In genomic region chr11:17561466-17562001, GRCh38 we compare ENCODE assay signal across 19 cellular contexts. TPM values are rescaled to one million over a fixed set of nuclear protein-coding genes. Genes with fewer than 3 reads are reported as not detected.
DNase-seq lines count a peak whose midpoint lies in the region; ATAC-seq, FAIRE-seq and TF ChIP-seq lines count a peak whose summit lies in the region.
"Had no signal": no experiment of that assay in that cellular context is flagged by ENCODE, and none has a peak within 500 bp of the region (broad histone marks: within the 10 kb centered on the region; RNA-seq: fewer than 3 reads in every experiment).

No MANE protein-coding gene starts in this region.

- H3K27me3 Mint-ChIP-seq in natural killer cell treated with Interleukin-12 subunit alpha and Interleukin-12 subunit beta and Interleukin-15 and Interleukin-18, amount 100 ng/mL, for 72 hours = peaks cover 5 to 7% of the 10 kb centered on the region in 2 donors
- H3K27me3 Mint-ChIP-seq in natural killer cell (ENCODE audit: low read depth in 2 of 2) = no peaks in the 10 kb centered on the region
- H3K27me3 Mint-ChIP-seq: CD4-positive, CD25-positive, alpha-beta regulatory T cell had no signal

- H3K4me2 ChIP-seq in K562 (ENCODE audit: insufficient read depth, low read length) = no peak overlapping the region
- H3K4me2 ChIP-seq: BLaER1 treated with 17β-estradiol and CSF1 and Interleukin-3, amounts not matched to agents 10 nM and 100 nM had no signal

- peaks cover 2 to 22% of the 10 kb centered on the region in 2 experiments; a peak in 2 of 5 replicates for H3K27me3 ChIP-seq in K562 (ENCODE audit: control insufficient read depth in 2 of 2, insufficient read depth in 2 of 2, low read length in 2 of 2)
- H3K27me3 ChIP-seq in uterus = no peaks in the 10 kb centered on the region
- H3K27me3 ChIP-seq: BLaER1 treated with 17β-estradiol and CSF1 and Interleukin-3, amounts not matched to agents 10 nM and 100 nM had no signal

- TF ChIP-seq POLR2A in K562 (conservative IDR thresholded peaks at IDR 0.05) = no peak
- no peak for TF ChIP-seq POLR2A in uterus (IDR thresholded peaks at IDR 0.05)

- no peaks in the 10 kb centered on the region for H3K36me3 Mint-ChIP-seq in natural killer cell treated with Interleukin-12 subunit alpha and Interleukin-12 subunit beta and Interleukin-15 and Interleukin-18, amount 100 ng/mL, for 72 hours
- H3K36me3 Mint-ChIP-seq in natural killer cell = no peaks in the 10 kb centered on the region
- H3K36me3 Mint-ChIP-seq: CD4-positive, CD25-positive, alpha-beta regulatory T cell had no signal

- TF ChIP-seq CTCF in natural killer cell (IDR thresholded peaks at IDR 0.05) (no peak), K562 (IDR thresholded peaks at IDR 0.05 in 2 of 3, conservative IDR thresholded peaks at IDR 0.05 in 1 of 3; ENCODE audit: insufficient read depth in 2 of 3, low read depth in 1 of 3, low read length in 3 of 3) (no peak), uterus (IDR thresholded peaks at IDR 0.05) (no peak)

- no peak overlapping the region for H3K4me3 Mint-ChIP-seq in natural killer cell treated with Interleukin-12 subunit alpha and Interleukin-12 subunit beta and Interleukin-15 and Interleukin-18, amount 100 ng/mL, for 72 hours
- H3K4me3 Mint-ChIP-seq in natural killer cell = no peak overlapping the region
- H3K4me3 Mint-ChIP-seq: CD4-positive, CD25-positive, alpha-beta regulatory T cell; HFFc6 had no signal

- CTCF ChIA-PET in K562 (lab: Yijun Ruan, JAX; ENCODE audit: low intra/inter-chr PET ratio) = no interaction called here

- WGBS in K562 (ENCODE audit: insufficient coverage, low coverage, missing lambda C conversion rate) = 5% methylated on average over 9 of the region's 9 CpGs

- H3K79me2 ChIP-seq in K562 (ENCODE audit: control insufficient read depth, insufficient read depth, low read length) = no peaks in the 10 kb centered on the region

- H3K9ac ChIP-seq in K562 (ENCODE audit: insufficient read depth in 1 of 2, low read depth in 2 of 2, low read length in 2 of 2) = no peak overlapping the region
- H3K9ac ChIP-seq: BLaER1 treated with 17β-estradiol and CSF1 and Interleukin-3, amounts not matched to agents 10 nM and 100 nM had no signal

- no peak for TF ChIP-seq EP300 in K562 (IDR thresholded peaks at IDR 0.05; ENCODE audit: low read length)

- no peak overlapping the region for H2AFZ ChIP-seq in K562 (ENCODE audit: low read depth, low read length)

- intact Hi-C loops in natural killer cell (cut with micrococcal nuclease) = no loop called here
- intact Hi-C loops in K562 (cut with micrococcal nuclease) = no loop called here
- intact Hi-C loops in uterus (cut with DNase I; ENCODE audit: low total_unique reads) = no loop called here

- peak; percentile 29 for DNase-seq in natural killer cell treated with Interleukin-12 subunit alpha and Interleukin-12 subunit beta and Interleukin-15 and Interleukin-18, amount 100 ng/mL, for 72 hours (ENCODE audit: low spot score)
- DNase-seq in natural killer cell = no peak
- no peak for DNase-seq in K562 (ENCODE audit: extremely low read depth in 1 of 4, low spot score in 3 of 4)
- peak; percentile 42 for DNase-seq in islet precursor cell
- peak; percentile 31 for DNase-seq in ureter (ENCODE audit: low spot score)
- DNase-seq in uterus = no peak
- no peak for DNase-seq in NCI-H2107 treated with DMSO at 0.1 percent for 48 hours (lab: John Stamatoyannopoulos, UW; ENCODE audit: unreplicated experiment)
- DNase-seq in SHP77 (lab: John Stamatoyannopoulos, UW) = no peak
- DNase-seq: ACHN; CD4-positive, CD25-positive, alpha-beta regulatory T cell; DMS53; GF-D8; HCEC 1CT; HFFc6 had no signal

- H3K4me3 ChIP-seq in K562 = no peak overlapping the region
- H3K4me3 ChIP-seq in uterus = no peak overlapping the region
- H3K4me3 ChIP-seq: BLaER1 treated with 17β-estradiol and CSF1 and Interleukin-3, amounts not matched to agents 10 nM and 100 nM had no signal

- no peaks in the 10 kb centered on the region for H3K4me1 Mint-ChIP-seq in natural killer cell treated with Interleukin-12 subunit alpha and Interleukin-12 subunit beta and Interleukin-15 and Interleukin-18, amount 100 ng/mL, for 72 hours (ENCODE audit: low read depth in 2 of 2)
- peaks cover 0 to 5% of the 10 kb centered on the region in 2 donors for H3K4me1 Mint-ChIP-seq in natural killer cell
- H3K4me1 Mint-ChIP-seq: CD4-positive, CD25-positive, alpha-beta regulatory T cell had no signal

- H3K9me3 ChIP-seq in K562 (replicated peaks; ENCODE audit: control insufficient read depth, insufficient read depth, low read depth, low read length) (no peaks in the 10 kb centered on the region), uterus (no peaks in the 10 kb centered on the region)
- H3K9me3 ChIP-seq: BLaER1 treated with 17β-estradiol and CSF1 and Interleukin-3, amounts not matched to agents 10 nM and 100 nM had no signal

- no TSS peak for BruUV-seq in K562 (replicated peaks; lab: Mats Ljungman, UMichigan)

- H4K20me1 ChIP-seq in K562 (replicated peaks; ENCODE audit: control insufficient read depth, insufficient read depth, low read length) = peaks cover 6% of the 10 kb centered on the region; the same call in 1 of the 2 replicates
- H4K20me1 ChIP-seq: BLaER1 treated with 17β-estradiol and CSF1 and Interleukin-3, amounts not matched to agents 10 nM and 100 nM had no signal

- POLR2A ChIA-PET in K562 (lab: Yijun Ruan, JAX) = no interaction called here

- H3K36me3 ChIP-seq in K562 (ENCODE audit: control insufficient read depth, insufficient read depth, low read length) = no peaks in the 10 kb centered on the region
- no peaks in the 10 kb centered on the region for H3K36me3 ChIP-seq in uterus
- H3K36me3 ChIP-seq: BLaER1 treated with 17β-estradiol and CSF1 and Interleukin-3, amounts not matched to agents 10 nM and 100 nM had no signal

- H3K9me3 Mint-ChIP-seq in natural killer cell treated with Interleukin-12 subunit alpha and Interleukin-12 subunit beta and Interleukin-15 and Interleukin-18, amount 100 ng/mL, for 72 hours = no peaks in the 10 kb centered on the region
- no peaks in the 10 kb centered on the region for H3K9me3 Mint-ChIP-seq in natural killer cell
- H3K9me3 Mint-ChIP-seq: HFFc6 had no signal

- H3K9me1 ChIP-seq in K562 (ENCODE audit: control insufficient read depth, insufficient read depth, low read length) = no peaks in the 10 kb centered on the region

- no peak overlapping the region for H3K27ac ChIP-seq in K562 (ENCODE audit: extremely low read depth, low read depth, low read length)
- no peak overlapping the region for H3K27ac ChIP-seq in uterus
- H3K27ac ChIP-seq: BLaER1 treated with 17β-estradiol and CSF1 and Interleukin-3, amounts not matched to agents 10 nM and 100 nM; HL-60 had no signal

- in situ Hi-C loops in K562 (cut with MboI) = no loop called here

- H3K27ac Mint-ChIP-seq in natural killer cell treated with Interleukin-12 subunit alpha and Interleukin-12 subunit beta and Interleukin-15 and Interleukin-18, amount 100 ng/mL, for 72 hours = no peak overlapping the region
- no peak overlapping the region for H3K27ac Mint-ChIP-seq in natural killer cell
- H3K27ac Mint-ChIP-seq: CD4-positive, CD25-positive, alpha-beta regulatory T cell; HFFc6 had no signal

- no peak for TF ChIP-seq RAD21 in K562 (CRISPR knock-in tag; conservative IDR thresholded peaks at IDR 0.05 in 1 of 2, IDR thresholded peaks at IDR 0.05 in 1 of 2)

- no peaks in the 10 kb centered on the region; a peak in 1 of 5 replicates for H3K4me1 ChIP-seq in K562 (replicated peaks in 1 of 2; ENCODE audit: control insufficient read depth in 2 of 2, insufficient read depth in 2 of 2, low read length in 2 of 2)
- H3K4me1 ChIP-seq in uterus = no peaks in the 10 kb centered on the region

- no peak for FAIRE-seq in K562 (lab: Jason Lieb, UNC)
- FAIRE-seq: GM19239, H1 had no signal

- no peak for ATAC-seq in natural killer cell treated with Interleukin-12 subunit alpha and Interleukin-12 subunit beta and Interleukin-15 and Interleukin-18, amount 100 ng/mL, for 72 hours
- ATAC-seq in natural killer cell (no peak), K562 (peak; percentile 33; the same call in 1 of the 3 replicates)

RNA-seq across cellular contexts. Expression of gene OTOG, which starts 14.5 kb away (rescaled TPM):
- total RNA-seq in natural killer cell treated with Interleukin-12 subunit alpha and Interleukin-12 subunit beta and Interleukin-15 and Interleukin-18, amount 100 ng/mL, for 72 hours = not detected
- not detected for total RNA-seq in natural killer cell
- total RNA-seq in K562 (2011; cell fraction: chromatin; rRNA removed; ENCODE audit: low replicate concordance) = not detected in 2 replicates
- not detected in 2 replicates for total RNA-seq in K562 (2011; cell fraction: nucleolus; rRNA removed)
- total RNA-seq in K562 (2011; cell fraction: nucleoplasm; rRNA removed) = not detected in 2 replicates
- not detected in 2 replicates for total RNA-seq in K562 (2014; rRNA removed)
- not detected in 2 replicates for total RNA-seq in K562 (2014; rRNA removed; fragmentation: Illumina TruSeq; extraction: Trizol)
- not detected in 2 replicates for total RNA-seq in K562 (2015; rRNA removed; fragmentation: Illumina TruSeq; extraction: Trizol)
- total RNA-seq in K562 (2021) = not detected in 2 replicates
- not detected in 2 replicates for polyA plus RNA-seq in K562 (2011; rRNA removed)
- polyA plus RNA-seq in K562 (2011; cell fraction: cytosol; rRNA removed) = not detected in 2 replicates
- not detected in 2 replicates for polyA plus RNA-seq in K562 (2011; cell fraction: nucleus; rRNA removed)
- 0.07 TPM in 1 of 2 replicates, not detected in the other for polyA plus RNA-seq in K562 (2012)
- not detected in 2 replicates for polyA plus RNA-seq in K562 (2014; fragmentation: Illumina TruSeq; extraction: Trizol)
- not detected for polyA plus RNA-seq in K562 (2014; fragmentation: Nextera tagmentation; extraction: Ambion mirVana)
- not detected in 2 replicates for polyA plus RNA-seq in K562 (2014; rRNA removed)
- not detected in 2 replicates for polyA minus RNA-seq in K562 (2011; rRNA and poly(A)+ RNA removed)
- not detected in 2 replicates for polyA minus RNA-seq in K562 (2011; cell fraction: cytosol; rRNA and poly(A)+ RNA removed)
- not detected in 2 replicates for polyA minus RNA-seq in K562 (2011; cell fraction: nucleus; rRNA and poly(A)+ RNA removed)
- 0.31 TPM for total RNA-seq in ureter
- total RNA-seq in uterus = under 1 TPM in 1 of 4 donors, not detected in 3; under 0.01 TPM
- total RNA-seq: A172; CD4-positive, CD25-positive, alpha-beta regulatory T cell; HFFc6 had no signal
- polyA plus RNA-seq: CD4-positive, CD25-positive, alpha-beta regulatory T cell had no signal

RNA-seq across cellular contexts. Expression of gene USH1C, which starts 17.3 kb away (rescaled TPM):
- total RNA-seq in natural killer cell treated with Interleukin-12 subunit alpha and Interleukin-12 subunit beta and Interleukin-15 and Interleukin-18, amount 100 ng/mL, for 72 hours = not detected
- total RNA-seq in natural killer cell = not detected
- 0.14 TPM in 1 of 2 replicates, not detected in the other for total RNA-seq in K562 (2011; cell fraction: chromatin; rRNA removed; ENCODE audit: low replicate concordance)
- not detected in 2 replicates for total RNA-seq in K562 (2011; cell fraction: nucleolus; rRNA removed)
- not detected in 2 replicates for total RNA-seq in K562 (2011; cell fraction: nucleoplasm; rRNA removed)
- not detected in 2 replicates for total RNA-seq in K562 (2014; rRNA removed)
- not detected in 2 replicates for total RNA-seq in K562 (2014; rRNA removed; fragmentation: Illumina TruSeq; extraction: Trizol)
- not detected in 2 replicates for total RNA-seq in K562 (2015; rRNA removed; fragmentation: Illumina TruSeq; extraction: Trizol)
- not detected in 2 replicates for total RNA-seq in K562 (2021)
- polyA plus RNA-seq in K562 (2011; rRNA removed) = not detected in 2 replicates
- not detected in 2 replicates for polyA plus RNA-seq in K562 (2011; cell fraction: cytosol; rRNA removed)
- not detected in 2 replicates for polyA plus RNA-seq in K562 (2011; cell fraction: nucleus; rRNA removed)
- not detected in 2 replicates for polyA plus RNA-seq in K562 (2012)
- polyA plus RNA-seq in K562 (2014; fragmentation: Illumina TruSeq; extraction: Trizol) = not detected in 2 replicates
- not detected for polyA plus RNA-seq in K562 (2014; fragmentation: Nextera tagmentation; extraction: Ambion mirVana)
- 0.04 TPM in 1 of 2 replicates, not detected in the other for polyA plus RNA-seq in K562 (2014; rRNA removed)
- not detected in 2 replicates for polyA minus RNA-seq in K562 (2011; rRNA and poly(A)+ RNA removed)
- not detected in 2 replicates for polyA minus RNA-seq in K562 (2011; cell fraction: cytosol; rRNA and poly(A)+ RNA removed)
- polyA minus RNA-seq in K562 (2011; cell fraction: nucleus; rRNA and poly(A)+ RNA removed) = not detected in 2 replicates
- total RNA-seq in ureter = 14.3 TPM
- under 1 TPM in 2 of 4 donors, not detected in 2; 0.35 to 0.46 TPM for total RNA-seq in uterus
- total RNA-seq: A172; CD4-positive, CD25-positive, alpha-beta regulatory T cell; HFFc6 had no signal
- polyA plus RNA-seq: CD4-positive, CD25-positive, alpha-beta regulatory T cell had no signal

Comparison
In these comparisons a context has a peak if more than half of its experiments do, and no peak if none do; other contexts are left out.
1. DNase-seq: peak in natural killer cell treated with Interleukin-12 subunit alpha and Interleukin-12 subunit beta and Interleukin-15 and Interleukin-18, amount 100 ng/mL, for 72 hours (single experiment), islet precursor cell (single experiment) and ureter (single experiment); none in natural killer cell (single experiment), K562 (0 of 4), uterus (0 of 2), NCI-H2107 treated with DMSO at 0.1 percent for 48 hours (single experiment) and SHP77 (0 of 2).
2. RNA of gene USH1C, which starts 17.3 kb away (total RNA-seq): 14.3 TPM in ureter (single experiment); 0.35 to 0.46 TPM in uterus, not detected in natural killer cell treated with Interleukin-12 subunit alpha and Interleukin-12 subunit beta and Interleukin-15 and Interleukin-18, amount 100 ng/mL, for 72 hours, not detected in natural killer cell and 0.14 TPM in K562; every median in the first group is over 10 times any median in the second.